18 cellular contexts compared by ENCODE assay signal in the genomic region with DNA sequence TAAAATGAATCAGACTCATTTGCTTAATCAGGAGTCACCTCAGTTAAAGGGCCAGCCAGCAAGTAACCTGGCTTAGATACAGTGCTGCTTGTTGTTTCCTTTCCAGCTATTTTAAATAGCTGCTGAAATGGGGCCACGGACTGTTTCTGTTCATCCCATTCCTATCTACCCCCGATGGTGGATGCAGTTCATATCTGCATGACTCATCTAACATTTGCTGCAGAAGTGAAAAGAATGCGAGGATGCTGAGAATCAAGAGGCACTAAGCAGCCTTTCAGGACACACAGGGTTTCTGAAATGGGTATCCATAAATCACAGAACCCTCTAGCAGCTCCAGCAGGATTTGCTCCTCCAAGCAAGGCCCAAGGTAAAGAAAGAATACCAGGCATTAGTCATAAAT.
DNase-seq lines count a peak whose midpoint lies in the region; ATAC-seq and TF ChIP-seq lines count a peak whose summit lies in the region.
"Had no signal": no experiment of that assay in that cellular context is flagged by ENCODE, and none has a peak within 500 bp of the region (broad histone marks: within the 10 kb centered on the region; RNA-seq: fewer than 3 reads in every experiment).

No MANE protein-coding gene starts in this region.

- H3K9me3 Mint-ChIP-seq in HFFc6: no peaks in the 10 kb centered on the region
- no peaks in the 10 kb centered on the region for H3K9me3 Mint-ChIP-seq in central memory CD8-positive, alpha-beta T cell

- POLR2A ChIA-PET in A673 (lab: Charles Lee; ENCODE audit: low non-redundant PET): no interaction called here

- WGBS in spleen, 5 donors: 53 to 73% (median 60%) methylated on average over 3 of the region's 3 CpGs

- ATAC-seq in central memory CD8-positive, alpha-beta T cell (replicated peaks; ENCODE audit: extremely low read depth, poor library complexity, severe bottlenecking): no peak
- ATAC-seq in HG02763 (IDR thresholded peaks at IDR 0.05; ENCODE audit: unreplicated experiment): no peak
- ATAC-seq: activated CD4-positive, alpha-beta T cell treated with anti-CD3 and anti-CD28 coated beads for 36 hours; Right ventricle myocardium inferior had no signal

- H3K27me3 ChIP-seq in A673 (replicated peaks; ENCODE audit: insufficient read depth, low read depth, low read length, poor library complexity): no peaks in the 10 kb centered on the region
- H3K27me3 ChIP-seq in spleen (replicated peaks in 1 of 7): no peaks in the 10 kb centered on the region
- H3K27me3 ChIP-seq: sigmoid colon, transverse colon had no signal

- no peaks in the 10 kb centered on the region for H3K36me3 ChIP-seq in A673 (ENCODE audit: insufficient read depth, low read length, poor library complexity, severe bottlenecking)
- H3K36me3 ChIP-seq in spleen: peaks cover 0 to 23% (median 0%) of the 10 kb centered on the region in 6 donors
- H3K36me3 ChIP-seq: sigmoid colon, transverse colon had no signal

- no peaks in the 10 kb centered on the region for H3K36me3 Mint-ChIP-seq in HFFc6 (ENCODE audit: low read depth)
- H3K36me3 Mint-ChIP-seq in central memory CD8-positive, alpha-beta T cell (ENCODE audit: insufficient read depth): peaks cover 42% of the 10 kb centered on the region

- no peak for TF ChIP-seq POLR2A in spleen (IDR thresholded peaks at IDR 0.05)

- H3K27me3 Mint-ChIP-seq in HFFc6 (ENCODE audit: insufficient read depth): peaks cover 9% of the 10 kb centered on the region
- no peaks in the 10 kb centered on the region for H3K27me3 Mint-ChIP-seq in central memory CD8-positive, alpha-beta T cell
- H3K27me3 Mint-ChIP-seq: activated CD4-positive, alpha-beta T cell treated with anti-CD3 and anti-CD28 coated beads for 36 hours; activated naive CD8-positive, alpha-beta T cell treated with anti-CD3 and anti-CD28 coated beads, Interleukin-2, amount 10 ng/mL, durations not matched to agents 7 days and 5 days had no signal

- H3K4me1 Mint-ChIP-seq in HFFc6 (ENCODE audit: low read depth): peaks cover 13% of the 10 kb centered on the region
- peaks cover 75% of the 10 kb centered on the region for H3K4me1 Mint-ChIP-seq in central memory CD8-positive, alpha-beta T cell

- intact Hi-C loops in A673 (cut with micrococcal nuclease; ENCODE audit: unreplicated experiment) (no loop called here), spleen (cut with DNase I; ENCODE audit: low total_unique reads) (no loop called here)

- no peaks in the 10 kb centered on the region for H3K4me1 ChIP-seq in A673 (ENCODE audit: insufficient read depth, low read length, poor library complexity, severe bottlenecking)
- H3K4me1 ChIP-seq in spleen: peaks cover 0 to 73% (median 28%) of the 10 kb centered on the region in 6 donors

- H3K27ac ChIP-seq in A673 (ENCODE audit: low read depth, low read length, poor library complexity, severe bottlenecking) (no peak overlapping the region), spleen (no peak overlapping the region)
- H3K27ac ChIP-seq: transverse colon had no signal

- no peak overlapping the region for H3K4me3 Mint-ChIP-seq in HFFc6
- no peak overlapping the region for H3K4me3 Mint-ChIP-seq in central memory CD8-positive, alpha-beta T cell
- H3K4me3 Mint-ChIP-seq: activated CD4-positive, alpha-beta T cell treated with anti-CD3 and anti-CD28 coated beads for 36 hours; activated naive CD8-positive, alpha-beta T cell treated with anti-CD3 and anti-CD28 coated beads, Interleukin-2, amount 10 ng/mL, durations not matched to agents 7 days and 5 days had no signal

- TF ChIP-seq CTCF in A673 (conservative IDR thresholded peaks at IDR 0.05; ENCODE audit: low read depth, low read length): no peak
- TF ChIP-seq CTCF in HFFc6 (IDR thresholded peaks at IDR 0.05): no peak
- no peak for TF ChIP-seq CTCF in spleen (IDR thresholded peaks at IDR 0.05 in 8 of 11, conservative IDR thresholded peaks at IDR 0.05 in 3 of 11)

- no TSS peak for BruUV-seq in A673 (replicated peaks; lab: Mats Ljungman, UMichigan)

- DNase-seq in A673 (ENCODE audit: low spot score): peak; percentile 8
- peak; percentile 6 for DNase-seq in HFFc6
- no peak for DNase-seq in central memory CD8-positive, alpha-beta T cell (ENCODE audit: low spot score in 2 of 2)
- DNase-seq in myocyte (ENCODE audit: low read depth): peak; percentile 13
- no peak for DNase-seq in activated effector memory CD4-positive, alpha-beta T cell treated with anti-CD3 and anti-CD28 coated beads, Interleukin-2, amount 50 U/mL, for 16 hours
- no peak for DNase-seq in SW480 (ENCODE audit: low spot score)
- no peak for DNase-seq in spleen
- DNase-seq: activated CD4-positive, alpha-beta T cell treated with anti-CD3 and anti-CD28 coated beads for 36 hours; activated naive CD8-positive, alpha-beta T cell treated with anti-CD3 and anti-CD28 coated beads, Interleukin-2, amount 10 ng/mL, durations not matched to agents 7 days and 5 days; cerebellar nuclear complex; glutamatergic neuron; islet precursor cell; sigmoid colon; stimulated activated CD4-positive, alpha-beta T cell treated with anti-CD3 and anti-CD28 coated beads, Interleukin-4, amount 100 ng/mL, for 4 hours; T-helper 9 cell; transverse colon had no signal

- H3K4me3 ChIP-seq in A673 (ENCODE audit: low read depth, low read length, poor library complexity, severe bottlenecking) (no peak overlapping the region), spleen (no peak overlapping the region)
- H3K4me3 ChIP-seq: sigmoid colon, transverse colon had no signal

- CTCF ChIA-PET in A673 (lab: Charles Lee): no interaction called here

- no peak overlapping the region for H3K27ac Mint-ChIP-seq in HFFc6
- H3K27ac Mint-ChIP-seq in central memory CD8-positive, alpha-beta T cell (ENCODE audit: low read depth): peak overlapping the region; percentile 10
- H3K27ac Mint-ChIP-seq: activated naive CD8-positive, alpha-beta T cell treated with anti-CD3 and anti-CD28 coated beads, Interleukin-2, amount 10 ng/mL, durations not matched to agents 7 days and 5 days had no signal

- H3K9me3 ChIP-seq in A673 (ENCODE audit: low read depth, low read length, poor library complexity, severe bottlenecking) (no peaks in the 10 kb centered on the region), spleen (no peaks in the 10 kb centered on the region)
- H3K9me3 ChIP-seq: sigmoid colon, transverse colon had no signal

Comparison
In these comparisons a context has a peak if more than half of its experiments do, and no peak if none do; other contexts are left out.
1. DNase-seq: peak in A673 (single experiment), HFFc6 (single experiment) and myocyte (single experiment); none in central memory CD8-positive, alpha-beta T cell (0 of 2), activated effector memory CD4-positive, alpha-beta T cell treated with anti-CD3 and anti-CD28 coated beads, Interleukin-2, amount 50 U/mL, for 16 hours (single experiment), SW480 (single experiment) and spleen (single experiment).